Comparison of ENCODE assay signal across 8 cellular contexts in the genomic region with DNA sequence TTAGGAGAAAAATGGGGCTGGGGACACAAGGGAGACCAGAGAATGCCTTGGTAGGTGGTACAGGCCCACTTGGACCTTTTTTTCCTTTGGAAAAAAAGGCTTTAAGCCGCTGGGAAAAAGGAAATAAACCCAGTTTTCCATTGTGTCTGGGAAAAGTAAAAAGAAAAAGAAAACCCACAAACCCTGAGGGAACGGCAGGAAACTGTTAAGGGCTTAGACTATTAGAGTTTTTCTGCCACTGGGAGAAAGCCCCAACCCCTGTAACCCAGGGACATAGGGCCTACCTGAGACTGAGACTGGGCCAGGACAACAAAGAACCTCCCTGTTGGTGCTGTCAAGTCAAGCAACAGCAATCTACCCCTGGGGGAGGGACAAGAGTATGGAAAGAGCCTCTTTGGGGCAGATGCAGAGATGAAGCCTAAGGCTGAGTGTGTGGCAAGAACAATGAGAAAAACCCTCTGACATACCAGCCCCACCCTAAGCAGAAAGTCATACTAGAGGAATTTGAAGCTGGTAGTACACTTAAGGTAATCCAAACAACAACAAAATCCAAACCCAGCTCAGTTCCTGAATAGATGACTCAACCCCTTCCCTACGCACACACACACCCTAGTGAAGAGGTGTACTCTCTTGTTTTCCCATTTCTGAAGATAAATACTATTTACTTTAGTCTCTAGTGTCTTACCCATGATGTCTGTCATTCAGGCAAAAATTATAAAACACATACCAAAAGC. TPM values are rescaled to one million over a fixed set of nuclear protein-coding genes. Genes with fewer than 3 reads are reported as not detected.
DNase-seq lines count a peak whose midpoint lies in the region; TF ChIP-seq lines count a peak whose summit lies in the region.

No MANE protein-coding gene starts in this region.

- peaks cover 62% of the 10 kb centered on the region for H3K36me3 Mint-ChIP-seq in nephron progenitor cell (ENCODE audit: low read depth)

- peak; percentile 91 for DNase-seq in GM04503 (ENCODE audit: low read depth)
- peak; percentile 91 for DNase-seq in RWPE1 (ENCODE audit: low spot score)
- peak; percentile 95 for DNase-seq in fibroblast of the aortic adventitia (ENCODE audit: low read depth)
- peak; percentile 74 for DNase-seq in skeletal muscle cell (ENCODE audit: low read depth)
- DNase-seq in OCI-LY7 (ENCODE audit: low spot score) = no peak
- DNase-seq in COR-L47 (lab: John Stamatoyannopoulos, UW) = no peak
- DNase-seq in nephron progenitor cell = no peak
- no peak for DNase-seq in NCI-H526 (lab: John Stamatoyannopoulos, UW)

- no peak overlapping the region for H3K4me3 Mint-ChIP-seq in nephron progenitor cell

- peaks cover 20% of the 10 kb centered on the region for H3K9me3 Mint-ChIP-seq in nephron progenitor cell

- no peaks in the 10 kb centered on the region for H3K4me1 Mint-ChIP-seq in nephron progenitor cell

- peaks cover 3% of the 10 kb centered on the region for H3K27me3 Mint-ChIP-seq in nephron progenitor cell (ENCODE audit: low read depth, poor library complexity)

- no peak overlapping the region for H3K27ac Mint-ChIP-seq in nephron progenitor cell

- no TSS peak for BruUV-seq in OCI-LY7 (replicated peaks; lab: Mats Ljungman, UMichigan)

- H2AFZ ChIP-seq in OCI-LY7 (ENCODE audit: low read length) = no peak overlapping the region

- 0 out of 2 replicates have a peak, but pooled peaks cover 13% of the 10 kb centered on the region for H3K9me3 ChIP-seq in OCI-LY7 (ENCODE audit: low read length)

- H3K9me2 ChIP-seq in OCI-LY7 (ENCODE audit: insufficient read depth, low read length) = no peaks in the 10 kb centered on the region

- no peak overlapping the region for H3K4me2 ChIP-seq in OCI-LY7 (ENCODE audit: low read length)

- no peaks in the 10 kb centered on the region for H4K20me1 ChIP-seq in OCI-LY7 (ENCODE audit: insufficient read depth, low read length)

- POLR2A ChIA-PET in RWPE1 (lab: Yijun Ruan, JAX; ENCODE audit: low non-redundant PET) (interaction anchor here (1.1 kb wide), 1 partner anchor 22 kb away, joined by 3 read pairs; a partner anchor contains a TSS), OCI-LY7 (lab: Charles Lee) (interaction anchor here (0.5 to 0.6 kb wide), 3 partner anchors 10 to 206 kb away, joined by 3 read pairs; no protein-coding TSS in a partner anchor)

- H3K4me3 ChIP-seq in fibroblast of the aortic adventitia (ENCODE audit: low read depth, low read length) = peak overlapping the region; percentile 22
- no peak overlapping the region for H3K4me3 ChIP-seq in skeletal muscle cell (ENCODE audit: low read depth, low read length)
- H3K4me3 ChIP-seq in OCI-LY7 (ENCODE audit: low read depth, low read length, poor library complexity, severe bottlenecking) = no peak overlapping the region

- H3K4me1 ChIP-seq in OCI-LY7 (ENCODE audit: insufficient read depth, low read length, poor library complexity, severe bottlenecking) = no peaks in the 10 kb centered on the region

- H3K79me2 ChIP-seq in OCI-LY7 (ENCODE audit: insufficient read depth, low read depth, low read length) = peaks cover 10% of the 10 kb centered on the region; the same call in 1 of the 2 replicates

- TF ChIP-seq CTCF in RWPE1 (conservative IDR thresholded peaks at IDR 0.05; ENCODE audit: low read depth) = no peak
- no peak for TF ChIP-seq CTCF in fibroblast of the aortic adventitia (IDR thresholded peaks at IDR 0.05; ENCODE audit: insufficient read depth, low read length)
- TF ChIP-seq CTCF in OCI-LY7 (conservative IDR thresholded peaks at IDR 0.05; ENCODE audit: low read length) = no peak
- TF ChIP-seq CTCF in nephron progenitor cell (IDR thresholded peaks at IDR 0.05) = no peak

- H3K27ac ChIP-seq in RWPE1 = peak overlapping the region; percentile 92
- H3K27ac ChIP-seq in OCI-LY7 (ENCODE audit: low read depth, low read length, poor library complexity, severe bottlenecking) = no peak overlapping the region

- CTCF ChIA-PET in RWPE1 (lab: Yijun Ruan, JAX) (interaction anchor here (0.6 kb wide), 1 partner anchor 73 kb away, joined by 5 read pairs; no protein-coding TSS in a partner anchor), OCI-LY7 (lab: Charles Lee; ENCODE audit: unreplicated experiment) (no interaction called here)

- intact Hi-C loops in OCI-LY7 (cut with micrococcal nuclease; ENCODE audit: unreplicated experiment) = no loop called here

- peaks cover 63% of the 10 kb centered on the region for H3K36me3 ChIP-seq in OCI-LY7 (ENCODE audit: insufficient read depth, low read length)

RNA-seq across cellular contexts. Expression of a gene that starts 22.8 kb away (rescaled TPM):
- total RNA-seq in fibroblast of the aortic adventitia (ENCODE audit: low replicate concordance) (31.0 and 39.5 TPM in 2 replicates), OCI-LY7 (2022) (54.7 and 55.7 TPM in 2 replicates)
- total RNA-seq in OCI-LY7 (2014; rRNA removed; shearing (Covaris generic)) = 47.4 and 83.3 TPM in 2 replicates

RNA-seq across cellular contexts. Expression of a gene that starts 56.1 kb away (rescaled TPM):
- total RNA-seq in fibroblast of the aortic adventitia (ENCODE audit: low replicate concordance) (not detected in 2 replicates), OCI-LY7 (2022) (not detected in 2 replicates)
- not detected in 2 replicates for total RNA-seq in OCI-LY7 (2014; rRNA removed; shearing (Covaris generic))

Comparison
In these comparisons a context has a peak if more than half of its experiments do, and no peak if none do; other contexts are left out.
1. DNase-seq: peak in GM04503 (single experiment), RWPE1 (single experiment), fibroblast of the aortic adventitia (single experiment) and skeletal muscle cell (single experiment); none in OCI-LY7 (single experiment), COR-L47 (single experiment), nephron progenitor cell (single experiment) and NCI-H526 (0 of 2).